9 cellular contexts compared by ENCODE assay signal in genomic region chr4:122652379-122652778, GRCh38. TPM values are rescaled to one million over a fixed set of nuclear protein-coding genes. Genes with fewer than 3 reads are reported as not detected.
DNase-seq lines count a peak whose midpoint lies in the region; ATAC-seq and TF ChIP-seq lines count a peak whose summit lies in the region.
"Had no signal": no experiment of that assay in that cellular context is flagged by ENCODE, and none has a peak within 500 bp of the region (broad histone marks: within the 10 kb centered on the region; RNA-seq: fewer than 3 reads in every experiment).

No MANE protein-coding gene starts in this region.

- in situ Hi-C loops in ACHN (cut with HindIII; ENCODE audit: low pct_ligation_motif_present, low pct_unique_long_range_greater_than_20kb, low sequenced_read_pairs) (no loop called here), GM13976 (cut with MboI; ENCODE audit: low sequenced_read_pairs, unreplicated experiment) (no loop called here), mammary epithelial cell (cut with MboI; ENCODE audit: low sequenced_read_pairs in 2 of 2) (no loop called here)

- TF ChIP-seq CTCF in GM13976 (IDR thresholded peaks at IDR 0.05; ENCODE audit: borderline replicate concordance, control extremely low read depth, extremely low read depth, insufficient read depth, missing control alignments): peak; percentile 34
- peak; percentile 70 to 71 for TF ChIP-seq CTCF in mammary epithelial cell (conservative IDR thresholded peaks at IDR 0.05 in 1 of 2, IDR thresholded peaks at IDR 0.05 in 1 of 2; ENCODE audit: extremely low read depth in 1 of 2, insufficient read depth in 1 of 2, low read depth in 1 of 2, low read length in 2 of 2)

- ATAC-seq in HG03460 (IDR thresholded peaks at IDR 0.05; ENCODE audit: unreplicated experiment): no peak

- BruUV-seq in mammary epithelial cell (replicated peaks; lab: Mats Ljungman, UMichigan): no TSS peak

- dilution Hi-C loops in mammary epithelial cell (cut with HindIII; ENCODE audit: low sequenced_read_pairs): no loop called here

- DNase-seq in ACHN (peak; percentile 61), GM13976 (ENCODE audit: low spot score) (peak; percentile 39), RPMI8226 (peak; percentile 20), mammary epithelial cell (peak; percentile 30), midbrain (lab: John Stamatoyannopoulos, UW) (peak; percentile 26), NCI-H146 (lab: John Stamatoyannopoulos, UW) (no peak), DMS79 treated with DMSO at 0.1 percent for 48 hours (lab: John Stamatoyannopoulos, UW) (no peak)

- intact Hi-C loops in mammary epithelial cell (cut with micrococcal nuclease): loop anchor here (5.0 kb wide), 2 partner anchors 50 to 65 kb away; no protein-coding TSS in a partner anchor

- H3K79me2 ChIP-seq in mammary epithelial cell (ENCODE audit: insufficient read depth, low read length): no peaks in the 10 kb centered on the region

- no peak overlapping the region for H3K4me2 ChIP-seq in mammary epithelial cell (ENCODE audit: insufficient read depth, low read depth, low read length)

- H3K9ac ChIP-seq in mammary epithelial cell (ENCODE audit: insufficient read depth, low read length): no peak overlapping the region

- H2AFZ ChIP-seq in mammary epithelial cell (ENCODE audit: low read depth, low read length): no peak overlapping the region

- H3K4me3 ChIP-seq in mammary epithelial cell (replicated peaks in 1 of 3; ENCODE audit: insufficient read depth in 1 of 3, low read depth in 2 of 3, low read length in 3 of 3): no peak overlapping the region

- H3K9me3 ChIP-seq in mammary epithelial cell (replicated peaks; ENCODE audit: insufficient read depth, low read length): peaks cover 2% of the 10 kb centered on the region

- no peaks in the 10 kb centered on the region for H3K27me3 ChIP-seq in mammary epithelial cell (ENCODE audit: insufficient read depth, low read length)

- no peaks in the 10 kb centered on the region for H4K20me1 ChIP-seq in mammary epithelial cell (ENCODE audit: insufficient read depth, low read length)

- no peak overlapping the region for H3K27ac ChIP-seq in mammary epithelial cell (ENCODE audit: insufficient read depth, low read depth, low read length)

- H3K36me3 ChIP-seq in mammary epithelial cell (ENCODE audit: insufficient read depth, low read length): no peaks in the 10 kb centered on the region

- no peaks in the 10 kb centered on the region for H3K4me1 ChIP-seq in mammary epithelial cell (ENCODE audit: insufficient read depth, low read length)

- 100% methylated on average over 1 of the region's 3 CpGs for WGBS in mammary epithelial cell (ENCODE audit: low coverage, missing lambda C conversion rate)

- CTCF ChIA-PET in mammary epithelial cell (lab: Charles Lee; ENCODE audit: low non-redundant PET): no interaction called here

RNA-seq across cellular contexts. Expression of gene IL21, which starts 31.5 kb away (rescaled TPM):
- total RNA-seq in mammary epithelial cell: not detected
- polyA plus RNA-seq in mammary epithelial cell: not detected
- not detected for polyA minus RNA-seq in mammary epithelial cell
- total RNA-seq: glomerular endothelial cell had no signal

Comparison
In these comparisons a context has a peak if more than half of its experiments do, and no peak if none do; other contexts are left out.
1. DNase-seq: peak in ACHN (single experiment), GM13976 (single experiment), RPMI8226 (single experiment), mammary epithelial cell (single experiment) and midbrain (single experiment); none in NCI-H146 (single experiment) and DMS79 treated with DMSO at 0.1 percent for 48 hours (single experiment).